In the genomic region with DNA sequence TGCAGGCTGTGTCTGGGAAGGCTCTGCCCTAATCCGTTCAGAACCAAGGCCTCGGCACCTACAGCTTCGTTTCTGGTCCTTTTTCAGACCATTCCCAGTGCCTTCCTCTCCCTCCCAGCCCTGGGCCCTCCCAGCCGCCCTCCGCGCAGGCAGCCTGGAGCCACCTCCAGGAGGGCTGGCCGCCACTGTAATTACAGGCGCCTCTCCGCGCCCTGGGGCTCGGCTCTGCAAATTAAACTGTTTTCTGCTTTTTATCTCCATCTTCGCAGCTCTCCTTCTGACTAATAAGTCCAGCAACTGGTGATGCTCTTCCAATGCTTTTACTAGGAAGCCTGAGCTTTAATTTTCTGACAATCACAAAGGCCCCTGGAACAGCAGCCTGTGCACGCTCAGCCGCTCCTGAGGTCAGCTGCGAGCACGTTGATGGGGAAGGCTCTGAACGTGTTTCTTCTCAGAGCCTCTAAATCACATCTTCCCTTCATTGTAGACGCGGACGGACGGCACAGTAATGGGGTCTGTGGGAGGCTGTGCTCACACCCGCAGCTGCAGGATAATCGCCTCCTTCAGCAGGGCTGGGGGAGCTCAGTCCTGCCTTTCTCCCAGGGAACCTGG, we compare ENCODE assay signal across 13 cellular contexts.
DNase-seq lines count a peak whose midpoint lies in the region; ATAC-seq and TF ChIP-seq lines count a peak whose summit lies in the region.
"Had no signal": no experiment of that assay in that cellular context is flagged by ENCODE, and none has a peak within 500 bp of the region (broad histone marks: within the 10 kb centered on the region; RNA-seq: fewer than 3 reads in every experiment).

No MANE protein-coding gene starts in this region.

- TF ChIP-seq CTCF in glutamatergic neuron (IDR thresholded peaks at IDR 0.05; ENCODE audit: partially characterized antibody, unreplicated experiment), result no peak

- no peaks in the 10 kb centered on the region for H3K36me3 Mint-ChIP-seq in glutamatergic neuron (ENCODE audit: unreplicated experiment)

- peaks cover 18% of the 10 kb centered on the region for H3K4me1 Mint-ChIP-seq in glutamatergic neuron (ENCODE audit: low read depth, unreplicated experiment)

- ATAC-seq in GM21825 (IDR thresholded peaks at IDR 0.05; ENCODE audit: unreplicated experiment), result no peak
- ATAC-seq in GM21423 (IDR thresholded peaks at IDR 0.05; ENCODE audit: unreplicated experiment), result no peak
- ATAC-seq: body of pancreas had no signal

- H3K27me3 Mint-ChIP-seq in glutamatergic neuron (ENCODE audit: unreplicated experiment), result peaks cover 6% of the 10 kb centered on the region

- no peak for TF ChIP-seq POLR2A in erythroblast (IDR thresholded peaks at IDR 0.05; ENCODE audit: low read length)

- H3K4me3 Mint-ChIP-seq in glutamatergic neuron (ENCODE audit: unreplicated experiment), result peak overlapping the region; percentile 47
- H3K4me3 Mint-ChIP-seq: stimulated activated naive CD8-positive, alpha-beta T cell treated with anti-CD3 and anti-CD28 coated beads, Interleukin-15, Interleukin-2, amounts not matched to agents 100 ng/mL and 50 ng/mL, for 24 hours had no signal

- peaks cover 2% of the 10 kb centered on the region for H3K9me3 Mint-ChIP-seq in glutamatergic neuron (ENCODE audit: unreplicated experiment)

- intact Hi-C loops in posterior vena cava (cut with DNase I), result no loop called here

- DNase-seq in Daoy (ENCODE audit: low read depth) (peak; percentile 1), NCI-H1417 treated with DMSO at 0.1 percent for 48 hours (lab: John Stamatoyannopoulos, UW) (peak; percentile 49), glutamatergic neuron (no peak), posterior vena cava (ENCODE audit: low spot score) (peak; percentile 76), erythroblast (lab: John Stamatoyannopoulos, UW) (no peak), UCSD-AML1 (lab: John Stamatoyannopoulos, UW; ENCODE audit: unreplicated experiment) (no peak)
- DNase-seq: NCI-H82; SJCRH30; stimulated activated CD4-positive, alpha-beta T cell treated with anti-CD3 and anti-CD28 coated beads, Interleukin-2, amount 100 ng/mL, for 48 hours had no signal

- H3K27ac Mint-ChIP-seq in glutamatergic neuron (ENCODE audit: unreplicated experiment), result no peak overlapping the region
- H3K27ac Mint-ChIP-seq: stimulated activated naive CD8-positive, alpha-beta T cell treated with anti-CD3 and anti-CD28 coated beads, Interleukin-15, Interleukin-2, amounts not matched to agents 100 ng/mL and 50 ng/mL, for 24 hours had no signal

Comparison
In these comparisons a context has a peak if more than half of its experiments do, and no peak if none do; other contexts are left out.
1. DNase-seq: peak in Daoy (single experiment), NCI-H1417 treated with DMSO at 0.1 percent for 48 hours (single experiment) and posterior vena cava (single experiment); none in glutamatergic neuron (single experiment), erythroblast (0 of 2) and UCSD-AML1 (single experiment).